16 cellular contexts compared by ENCODE assay signal in the genomic region with DNA sequence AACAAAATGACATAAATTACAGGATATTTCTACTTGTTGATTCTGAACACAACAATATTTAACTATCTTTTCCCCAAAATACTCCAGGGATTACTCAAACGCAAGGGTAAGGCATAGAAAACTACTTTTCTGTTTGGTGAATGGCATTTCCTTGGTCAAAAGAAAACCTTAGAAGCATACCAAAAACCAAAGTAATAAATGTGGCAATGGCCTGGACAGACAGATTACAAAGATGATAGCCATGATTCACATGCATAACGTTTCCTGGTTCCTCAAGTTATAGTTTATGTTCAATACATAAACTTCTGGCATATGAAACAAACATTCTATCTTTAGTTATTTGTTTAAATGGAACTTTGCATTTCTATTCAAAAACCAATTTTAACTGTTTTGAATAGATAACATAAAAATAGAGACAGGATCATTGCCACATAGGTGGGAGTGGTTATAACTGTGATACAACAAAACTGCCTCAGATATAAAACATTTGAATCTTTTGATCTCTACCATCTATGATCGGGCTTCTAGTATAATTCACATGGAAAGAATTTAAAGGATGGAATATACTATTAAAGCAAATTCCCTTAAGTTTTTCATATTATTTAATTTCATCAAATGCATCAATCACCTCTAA. TPM values are rescaled to one million over a fixed set of nuclear protein-coding genes. Genes with fewer than 3 reads are reported as not detected.
DNase-seq lines count a peak whose midpoint lies in the region; ATAC-seq and TF ChIP-seq lines count a peak whose summit lies in the region.
"Had no signal": no experiment of that assay in that cellular context is flagged by ENCODE, and none has a peak within 500 bp of the region (broad histone marks: within the 10 kb centered on the region; RNA-seq: fewer than 3 reads in every experiment).

No MANE protein-coding gene starts in this region.

- H3K4me1 ChIP-seq in SJSA1 (replicated peaks) = peaks cover 12% of the 10 kb centered on the region

- no peaks in the 10 kb centered on the region for H3K27me3 ChIP-seq in SJSA1 (replicated peaks)

- H3K4me3 ChIP-seq in SJSA1 = no peak overlapping the region
- H3K4me3 ChIP-seq in epithelial cell of esophagus (ENCODE audit: low read length) = no peak overlapping the region

- H3K9me3 Mint-ChIP-seq in activated naive CD4-positive, alpha-beta T cell treated with anti-CD3 and anti-CD28 coated beads for 36 hours = no peaks in the 10 kb centered on the region
- H3K9me3 Mint-ChIP-seq: activated naive CD4-positive, alpha-beta T cell treated with anti-CD3 and anti-CD28 coated beads, Interleukin-2, amount 50 U/mL, for 72 hours; nephron; WTC11 had no signal

- CTCF ChIA-PET in activated naive CD4-positive, alpha-beta T cell treated with anti-CD3 and anti-CD28 coated beads for 36 hours (lab: Charles Lee) = no interaction called here

- H3K36me3 ChIP-seq in SJSA1 = no peaks in the 10 kb centered on the region
- H3K36me3 ChIP-seq: thoracic aorta had no signal

- no peaks in the 10 kb centered on the region for H3K9me3 ChIP-seq in SJSA1 (replicated peaks)
- H3K9me3 ChIP-seq: thoracic aorta had no signal

- H3K36me3 Mint-ChIP-seq in activated naive CD4-positive, alpha-beta T cell treated with anti-CD3 and anti-CD28 coated beads for 36 hours (ENCODE audit: low read depth) = peaks cover 3% of the 10 kb centered on the region
- H3K36me3 Mint-ChIP-seq: WTC11 had no signal

- no peak overlapping the region for H3K4me3 Mint-ChIP-seq in activated naive CD4-positive, alpha-beta T cell treated with anti-CD3 and anti-CD28 coated beads for 36 hours
- H3K4me3 Mint-ChIP-seq: nephron, WTC11 had no signal

- H3K4me1 Mint-ChIP-seq in activated naive CD4-positive, alpha-beta T cell treated with anti-CD3 and anti-CD28 coated beads for 36 hours (ENCODE audit: low read depth) = peaks cover 4% of the 10 kb centered on the region
- H3K4me1 Mint-ChIP-seq: nephron, WTC11 had no signal

- intact Hi-C loops in activated naive CD4-positive, alpha-beta T cell treated with anti-CD3 and anti-CD28 coated beads for 36 hours (cut with micrococcal nuclease) = no loop called here

- TF ChIP-seq CTCF in epithelial cell of esophagus (IDR thresholded peaks at IDR 0.05; ENCODE audit: insufficient read depth, low read depth, low read length, missing control alignments) = no peak

- peak overlapping the region; percentile 7; the same call in 1 of the 2 replicates for H3K27ac ChIP-seq in SJSA1
- H3K27ac ChIP-seq: 22Rv1 had no signal

- peak; percentile 50 for DNase-seq in NOMO-1 treated with DMSO at 0.1 percent for 48 hours (lab: John Stamatoyannopoulos, UW; ENCODE audit: unreplicated experiment)
- DNase-seq in NOMO-1 treated with dmso at 0.1 percent for 144 hours (lab: John Stamatoyannopoulos, UW; ENCODE audit: unreplicated experiment) = no peak
- DNase-seq in SJSA1 (ENCODE audit: low read depth in 1 of 2, low spot score in 2 of 2) = no peak
- DNase-seq in epithelial cell of esophagus (ENCODE audit: low read depth) = peak; percentile 60
- no peak for DNase-seq in hypothalamus (lab: John Stamatoyannopoulos, UW)
- no peak for DNase-seq in activated naive CD4-positive, alpha-beta T cell treated with anti-CD3 and anti-CD28 coated beads for 36 hours
- DNase-seq: kidney glomerular epithelial cell, NCI-H1417 treated with DMSO at 0.1 percent for 48 hours, NCI-H526 treated with DMSO at 0.1 percent for 48 hours had no signal

- H3K27ac Mint-ChIP-seq in activated naive CD4-positive, alpha-beta T cell treated with anti-CD3 and anti-CD28 coated beads for 36 hours = no peak overlapping the region
- H3K27ac Mint-ChIP-seq: activated naive CD4-positive, alpha-beta T cell treated with anti-CD3 and anti-CD28 coated beads, Interleukin-2, amount 50 U/mL, for 72 hours had no signal

- ATAC-seq in HG03378 (IDR thresholded peaks at IDR 0.05; ENCODE audit: unreplicated experiment) (no peak), HG02870 (IDR thresholded peaks at IDR 0.05; ENCODE audit: unreplicated experiment) (no peak)
- ATAC-seq: activated naive CD4-positive, alpha-beta T cell treated with anti-CD3 and anti-CD28 coated beads, Interleukin-2, amount 50 U/mL, for 72 hours; WTC11 had no signal

- H3K27me3 Mint-ChIP-seq in activated naive CD4-positive, alpha-beta T cell treated with anti-CD3 and anti-CD28 coated beads for 36 hours (ENCODE audit: low read depth) = no peaks in the 10 kb centered on the region

RNA-seq across cellular contexts. Expression of a gene that starts 32.1 kb away (rescaled TPM):
- 22.1 and 26.9 TPM in 2 replicates for total RNA-seq in SJSA1 (2014; rRNA removed; shearing (Covaris generic))
- 10 to 100 TPM; 95.2 to 97.4 TPM for total RNA-seq in activated naive CD4-positive, alpha-beta T cell treated with anti-CD3 and anti-CD28 coated beads for 36 hours

Comparison
In these comparisons a context has a peak if more than half of its experiments do, and no peak if none do; other contexts are left out.
1. DNase-seq: peak in NOMO-1 treated with DMSO at 0.1 percent for 48 hours (single experiment) and epithelial cell of esophagus (single experiment); none in NOMO-1 treated with dmso at 0.1 percent for 144 hours (single experiment), SJSA1 (0 of 2), hypothalamus (0 of 51) and activated naive CD4-positive, alpha-beta T cell treated with anti-CD3 and anti-CD28 coated beads for 36 hours (single experiment).